8 cellular contexts compared by ENCODE assay signal in the genomic region with DNA sequence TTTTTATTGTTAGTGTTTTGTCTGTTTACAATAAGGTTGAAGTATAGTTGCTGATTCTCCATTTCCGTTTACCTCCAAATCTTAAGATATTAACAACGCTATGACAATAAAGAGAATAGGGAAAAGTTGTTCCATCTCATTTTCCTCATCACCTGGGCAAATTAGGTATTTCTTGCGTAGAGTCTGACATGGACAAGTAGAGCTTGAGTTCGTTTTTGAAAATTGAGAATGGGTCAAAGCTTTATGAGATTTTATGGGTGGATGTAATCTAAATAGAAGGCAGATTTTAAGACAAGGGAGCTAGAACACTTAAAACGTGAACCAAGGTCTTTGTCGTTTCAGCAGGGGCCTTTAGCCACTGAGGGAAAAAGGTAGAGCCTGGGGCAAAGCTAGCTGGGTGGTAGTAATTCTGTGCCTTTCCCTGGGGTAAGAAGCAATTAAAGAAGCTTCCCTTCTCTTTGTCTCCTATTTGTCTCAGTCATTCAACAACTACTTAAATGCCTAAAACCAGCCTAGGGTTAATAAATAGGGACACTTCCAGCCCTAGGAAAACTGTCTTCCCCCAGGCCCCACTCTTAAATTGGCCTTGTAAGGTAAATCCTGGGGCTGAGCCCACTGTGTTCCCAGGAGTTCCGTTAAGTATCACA. TPM values are rescaled to one million over a fixed set of nuclear protein-coding genes. Genes with fewer than 3 reads are reported as not detected.
DNase-seq lines count a peak whose midpoint lies in the region; ATAC-seq and TF ChIP-seq lines count a peak whose summit lies in the region.

No MANE protein-coding gene starts in this region.

- H3K27me3 ChIP-seq in CD4-positive, CD25-positive, alpha-beta regulatory T cell (ENCODE audit: control insufficient read depth, insufficient read depth, low read length) = no peaks in the 10 kb centered on the region

- peaks cover 15 to 45% (median 32%) of the 10 kb centered on the region in 4 donors for H3K4me1 Mint-ChIP-seq in CD4-positive, CD25-positive, alpha-beta regulatory T cell
- peaks cover 28% of the 10 kb centered on the region for H3K4me1 Mint-ChIP-seq in neural crest cell

- peak overlapping the region; percentile 99 to 100 (median 100) for H3K27ac Mint-ChIP-seq in CD4-positive, CD25-positive, alpha-beta regulatory T cell
- H3K27ac Mint-ChIP-seq in neural crest cell (ENCODE audit: unreplicated experiment) = peak overlapping the region; percentile 100

- peaks cover 4% of the 10 kb centered on the region for H3K27me3 Mint-ChIP-seq in CD4-positive, CD25-positive, alpha-beta regulatory T cell
- H3K27me3 Mint-ChIP-seq in neural crest cell (ENCODE audit: low read depth) = no peaks in the 10 kb centered on the region

- H3K4me3 ChIP-seq in CD4-positive, CD25-positive, alpha-beta regulatory T cell (ENCODE audit: low read depth, low read length) = peak overlapping the region; percentile 95
- H3K4me3 ChIP-seq in coronary artery = peak overlapping the region; percentile 95

- H3K9me3 Mint-ChIP-seq in CD4-positive, CD25-positive, alpha-beta regulatory T cell = peaks cover 0 to 5% (median 2%) of the 10 kb centered on the region in 7 donors
- H3K9me3 Mint-ChIP-seq in neural crest cell = peaks cover 5% of the 10 kb centered on the region

- DNase-seq in CD4-positive, CD25-positive, alpha-beta regulatory T cell = peak in 1 of 3 donors; percentile 7
- no peak for DNase-seq in coronary artery (ENCODE audit: low spot score)
- no peak for DNase-seq in neural crest cell (ENCODE audit: low read depth, low spot score)
- no peak for DNase-seq in GM19238 (ENCODE audit: insufficient read length, low spot score)
- no peak for DNase-seq in activated CD4-positive, alpha-beta T cell treated with anti-CD3 and anti-CD28 coated beads for 4 hours
- DNase-seq in NCI-H1417 treated with DMSO at 0.1 percent for 48 hours (lab: John Stamatoyannopoulos, UW) = no peak
- no peak for DNase-seq in ecto neural progenitor cell (ENCODE audit: low spot score)

- peak overlapping the region; percentile 98 to 100 (median 99) for H3K4me3 Mint-ChIP-seq in CD4-positive, CD25-positive, alpha-beta regulatory T cell
- H3K4me3 Mint-ChIP-seq in neural crest cell = peak overlapping the region; percentile 98

- H3K36me3 ChIP-seq in CD4-positive, CD25-positive, alpha-beta regulatory T cell (ENCODE audit: control insufficient read depth, insufficient read depth, low read length) = no peaks in the 10 kb centered on the region
- 0 out of 2 replicates have a peak, but pooled peaks cover 6% of the 10 kb centered on the region for H3K36me3 ChIP-seq in KOPT-K1 (ENCODE audit: insufficient read depth, low read length)

- no peaks in the 10 kb centered on the region for H3K9me3 ChIP-seq in CD4-positive, CD25-positive, alpha-beta regulatory T cell (ENCODE audit: control insufficient read depth in 2 of 2, low read length in 2 of 2)
- no peaks in the 10 kb centered on the region for H3K9me3 ChIP-seq in KOPT-K1 (ENCODE audit: insufficient read depth, low read length, poor library complexity, severe bottlenecking)

- TF ChIP-seq CTCF in coronary artery (IDR thresholded peaks at IDR 0.05) = no peak
- TF ChIP-seq CTCF in neural crest cell (conservative IDR thresholded peaks at IDR 0.05) = no peak

- peaks cover 17% of the 10 kb centered on the region for H3K4me1 ChIP-seq in CD4-positive, CD25-positive, alpha-beta regulatory T cell (ENCODE audit: control insufficient read depth, insufficient read depth, low read length, poor library complexity, severe bottlenecking)

- peak overlapping the region; percentile 95 for H3K27ac ChIP-seq in CD4-positive, CD25-positive, alpha-beta regulatory T cell (ENCODE audit: insufficient read depth, low read length, poor library complexity, severe bottlenecking)
- H3K27ac ChIP-seq in KOPT-K1 (ENCODE audit: low read depth, low read length, poor library complexity, severe bottlenecking) (peak overlapping the region; percentile 88), coronary artery (peak overlapping the region; percentile 93 to 96)

- H3K36me3 Mint-ChIP-seq in CD4-positive, CD25-positive, alpha-beta regulatory T cell = peaks cover 6% of the 10 kb centered on the region
- peaks cover 4% of the 10 kb centered on the region for H3K36me3 Mint-ChIP-seq in neural crest cell (ENCODE audit: low read depth)

- no peak for ATAC-seq in CD4-positive, CD25-positive, alpha-beta regulatory T cell (ENCODE audit: low read depth in 2 of 2)

RNA-seq across cellular contexts. Expression of a gene that starts 0.6 kb away (rescaled TPM):
- 17.0 TPM for total RNA-seq in CD4-positive, CD25-positive, alpha-beta regulatory T cell
- 10 to 100 TPM; 16.2 to 17.7 (median 16.9) TPM for polyA plus RNA-seq in CD4-positive, CD25-positive, alpha-beta regulatory T cell
- 17.8 and 20.8 TPM in 2 replicates for total RNA-seq in neural crest cell

RNA-seq across cellular contexts. Expression of a gene that starts 53.9 kb away (rescaled TPM):
- total RNA-seq in CD4-positive, CD25-positive, alpha-beta regulatory T cell = 37.6 TPM
- 10 to 100 TPM; 20.0 to 28.0 (median 23.7) TPM for polyA plus RNA-seq in CD4-positive, CD25-positive, alpha-beta regulatory T cell
- total RNA-seq in neural crest cell = 44.0 and 50.5 TPM in 2 replicates
